Comparison of ENCODE assay signal across 7 cellular contexts in genomic region chr22:11037814-11038213, GRCh38.
A peak's percentile ranks its signal among the peaks of the same experiment; 100 is the strongest.
DNase-seq lines count a peak whose midpoint lies in the region; FAIRE-seq and TF ChIP-seq lines count a peak whose summit lies in the region.
"Not testable (repeated sequence)": the region's sequence is repeated elsewhere in the genome, so short reads cannot be mapped to it uniquely, and the experiment has no call there.

No MANE protein-coding gene starts in this region.

- not testable (repeated sequence) for H3K27ac Mint-ChIP-seq in activated CD4-positive, alpha-beta T cell treated with anti-CD3 and anti-CD28 coated beads, Interleukin-2, amount 10 ng/mL, durations not matched to agents 24 days and 14 days

- H3K9ac ChIP-seq in H1 (replicated peaks in 1 of 4; ENCODE audit: extremely low read depth in 1 of 4, low read depth in 3 of 4, low read length in 3 of 4), result not testable (repeated sequence)

- peaks cover 51% of the 10 kb centered on the region for H3K9me3 Mint-ChIP-seq in activated CD4-positive, alpha-beta T cell treated with anti-CD3 and anti-CD28 coated beads, Interleukin-2, amount 10 ng/mL, durations not matched to agents 24 days and 14 days

- not testable (repeated sequence) for H2BK20ac ChIP-seq in H1 (ENCODE audit: low read length)

- H3K27me3 ChIP-seq in H1 (replicated peaks in 1 of 4; ENCODE audit: control insufficient read depth in 3 of 4, extremely low read depth in 1 of 4, insufficient read depth in 3 of 4, low read length in 3 of 4); suprapubic skin: not testable (repeated sequence)

- not testable (repeated sequence) for H3K14ac ChIP-seq in H1 (ENCODE audit: insufficient read length)

- H2AK5ac ChIP-seq in H1 (ENCODE audit: low read depth, low read length), result not testable (repeated sequence)

- H2BK5ac ChIP-seq in H1 (ENCODE audit: low read depth, low read length), result not testable (repeated sequence)

- not testable (repeated sequence) for H3K23ac ChIP-seq in H1 (ENCODE audit: insufficient read length)

- H3K4me2 ChIP-seq in H1 (ENCODE audit: insufficient read depth in 1 of 2, low read depth in 2 of 2, low read length in 2 of 2), result not testable (repeated sequence)

- H3K27me3 Mint-ChIP-seq in activated CD4-positive, alpha-beta T cell treated with anti-CD3 and anti-CD28 coated beads, Interleukin-2, amount 10 ng/mL, durations not matched to agents 24 days and 14 days, result not testable (repeated sequence)

- H3K79me2 ChIP-seq in H1 (ENCODE audit: control insufficient read depth in 1 of 2, insufficient read depth in 2 of 2, low read length in 2 of 2), result not testable (repeated sequence)

- not testable (repeated sequence) for H3K4me1 Mint-ChIP-seq in activated CD4-positive, alpha-beta T cell treated with anti-CD3 and anti-CD28 coated beads, Interleukin-2, amount 10 ng/mL, durations not matched to agents 24 days and 14 days

- not testable (repeated sequence) for H2BK120ac ChIP-seq in H1 (replicated peaks; ENCODE audit: low read depth, low read length)

- H3K56ac ChIP-seq in H1 (replicated peaks; ENCODE audit: insufficient read length, low read depth, low read length), result not testable (repeated sequence)

- H3K27ac ChIP-seq in H1 (ENCODE audit: low read depth, low read length); suprapubic skin: not testable (repeated sequence)

- FAIRE-seq in H1 (lab: Jason Lieb, UNC), result not testable (repeated sequence)

- not testable (repeated sequence) for H3K36me3 Mint-ChIP-seq in activated CD4-positive, alpha-beta T cell treated with anti-CD3 and anti-CD28 coated beads, Interleukin-2, amount 10 ng/mL, durations not matched to agents 24 days and 14 days (ENCODE audit: low read depth)

- not testable (repeated sequence) for H2AFZ ChIP-seq in H1 (ENCODE audit: low read length)

- WGBS in H1 (ENCODE audit: extremely low coverage in 1 of 2, insufficient coverage in 1 of 2, insufficient read length in 1 of 2, insufficient replicate concordance in 2 of 2, low coverage in 1 of 2, low lambda C conversion rate in 2 of 2, missing lambda C conversion rate in 1 of 2), 2 experiments, result 83% methylated on average over 2 of the region's 2 CpGs; no CpG with 5 or more reads in 1 of the 2 experiments
- 61% methylated on average over 2 of the region's 2 CpGs for WGBS in suprapubic skin

- H3K18ac ChIP-seq in H1 (ENCODE audit: extremely low read depth, low read length), result not testable (repeated sequence)

- peaks cover 61 to 90% of the 10 kb centered on the region in 2 experiments for H3K9me3 ChIP-seq in H1 (ENCODE audit: insufficient read depth in 2 of 2, low read depth in 1 of 2, low read length in 1 of 2)
- H3K9me3 ChIP-seq in iPS-18c (ENCODE audit: control insufficient read depth, insufficient read depth, low read length), result peaks cover 60% of the 10 kb centered on the region
- peaks cover 79% of the 10 kb centered on the region for H3K9me3 ChIP-seq in suprapubic skin

- not testable (repeated sequence) for H3K4ac ChIP-seq in H1 (replicated peaks; ENCODE audit: insufficient read length, low read depth, low read length)

- not testable (repeated sequence) for H4K8ac ChIP-seq in H1 (ENCODE audit: extremely low read depth, insufficient read depth, low read length)

- not testable (repeated sequence) for H4K20me1 ChIP-seq in H1 (replicated peaks in 1 of 2; ENCODE audit: control insufficient read depth in 1 of 2, insufficient read depth in 2 of 2, low read length in 2 of 2)

- not testable (repeated sequence) for H2BK12ac ChIP-seq in H1 (ENCODE audit: low read depth, low read length)

- not testable (repeated sequence) for H4K5ac ChIP-seq in H1 (ENCODE audit: insufficient read length, low read depth, low read length)

- CTCF ChIA-PET in H1 (lab: Charles Lee; ENCODE audit: partially characterized antibody), result not testable (repeated sequence)

- not testable (repeated sequence) for TF ChIP-seq POLR2A in H1 (IDR thresholded peaks at IDR 0.05; ENCODE audit: control extremely low read depth in 1 of 2, low read depth in 2 of 2, low read length in 2 of 2); suprapubic skin (IDR thresholded peaks at IDR 0.05)

- H3K4me1 ChIP-seq in H1 (replicated peaks in 1 of 4; ENCODE audit: control insufficient read depth in 3 of 4, insufficient read depth in 4 of 4, low read length in 3 of 4); suprapubic skin: not testable (repeated sequence)

- not testable (repeated sequence) for H3K36me3 ChIP-seq in H1 (ENCODE audit: control insufficient read depth in 2 of 4, insufficient read depth in 4 of 4, low read length in 3 of 4); suprapubic skin

- H4K91ac ChIP-seq in H1 (replicated peaks; ENCODE audit: insufficient read length, low read length), result not testable (repeated sequence)

- not testable (repeated sequence) for H3K23me2 ChIP-seq in H1 (ENCODE audit: low read depth, low read length)

- TF ChIP-seq EP300 in H1 (IDR thresholded peaks at IDR 0.05; ENCODE audit: borderline replicate concordance in 1 of 2, low read depth in 2 of 2, low read length in 2 of 2); suprapubic skin (IDR thresholded peaks at IDR 0.05): not testable (repeated sequence)

- POLR2A ChIA-PET in H1 (lab: Charles Lee; ENCODE audit: partially characterized antibody), result not testable (repeated sequence)

- TF ChIP-seq RAD21 in H1 (IDR thresholded peaks at IDR 0.05 in 1 of 2, conservative IDR thresholded peaks at IDR 0.05 in 1 of 2; ENCODE audit: low read depth in 2 of 2, low read length in 2 of 2), result not testable (repeated sequence)

- DNase-seq in AG20443 (ENCODE audit: low spot score), result peak; percentile 30
- peak; percentile 56 for DNase-seq in activated CD4-positive, alpha-beta T cell treated with anti-CD3 and anti-CD28 coated beads, Interleukin-2, amount 10 ng/mL, durations not matched to agents 24 days and 14 days
- not testable (repeated sequence) for DNase-seq in H1 (ENCODE audit: low read depth in 1 of 2, low spot score in 2 of 2)
- peak; percentile 76 for DNase-seq in cardiac septum (ENCODE audit: low spot score)
- peak; percentile 90 for DNase-seq in mesenteric fat pad (ENCODE audit: low spot score)
- DNase-seq in suprapubic skin (ENCODE audit: low spot score in 2 of 2), result peak; percentile 62 to 82

- not testable (repeated sequence) for TF ChIP-seq CTCF in H1 (IDR thresholded peaks at IDR 0.05; ENCODE audit: control extremely low read depth in 1 of 3, insufficient read depth in 1 of 3, low read depth in 1 of 3, low read length in 3 of 3); suprapubic skin (IDR thresholded peaks at IDR 0.05)

- H3K4me3 ChIP-seq in H1 (ENCODE audit: extremely low read depth in 1 of 4, insufficient read depth in 2 of 4, low read depth in 3 of 4, low read length in 4 of 4); suprapubic skin: not testable (repeated sequence)
- H3K4me3 ChIP-seq in iPS-18c (ENCODE audit: insufficient read depth, low read depth, low read length), result peak overlapping the region; percentile 22; the same call in 1 of the 2 replicates

- intact Hi-C loops in activated CD4-positive, alpha-beta T cell treated with anti-CD3 and anti-CD28 coated beads, Interleukin-2, amount 10 ng/mL, durations not matched to agents 24 days and 14 days (cut with micrococcal nuclease); cardiac septum (cut with DNase I): not testable (repeated sequence)

- not testable (repeated sequence) for H3K4me3 Mint-ChIP-seq in activated CD4-positive, alpha-beta T cell treated with anti-CD3 and anti-CD28 coated beads, Interleukin-2, amount 10 ng/mL, durations not matched to agents 24 days and 14 days

- H3K79me1 ChIP-seq in H1 (ENCODE audit: low read depth, low read length), result not testable (repeated sequence)

- not testable (repeated sequence) for H2BK15ac ChIP-seq in H1 (ENCODE audit: low read length)

TF ChIP-seq in H1, 55 proteins besides CTCF, POLR2A, EP300 and RAD21:
- TF ChIP-seq CBX5 (IDR thresholded peaks at IDR 0.05; ENCODE audit: low read depth, low read length), result 0 out of 2 replicates have a peak, but pooled peaks have one; percentile 2
